ENCODE assay signal across 8 cellular contexts in the genomic region with DNA sequence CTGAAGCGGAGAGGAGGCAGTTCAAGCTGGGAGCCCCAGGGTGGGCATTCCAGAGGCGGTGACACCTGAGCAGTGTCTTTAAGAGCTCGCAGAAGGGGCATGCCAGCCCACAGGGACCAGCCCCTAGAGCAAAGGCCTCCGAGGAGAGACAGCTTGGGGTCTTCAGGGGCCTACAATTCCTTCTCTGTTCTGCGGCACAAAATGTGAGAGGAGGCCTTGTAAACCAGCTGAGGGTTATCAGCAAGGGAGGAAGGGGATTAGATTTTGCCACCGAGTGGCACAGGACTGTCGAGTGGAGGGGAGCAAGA. TPM values are rescaled to one million over a fixed set of nuclear protein-coding genes. Genes with fewer than 3 reads are reported as not detected.
DNase-seq lines count a peak whose midpoint lies in the region; ATAC-seq and TF ChIP-seq lines count a peak whose summit lies in the region.

No MANE protein-coding gene starts in this region.

- peaks cover 6% of the 10 kb centered on the region for H3K36me3 Mint-ChIP-seq in nephron (ENCODE audit: low read depth)

- peaks cover 7% of the 10 kb centered on the region for H3K27me3 Mint-ChIP-seq in nephron (ENCODE audit: low read depth)

- TF ChIP-seq CTCF in BE2C (IDR thresholded peaks at IDR 0.05; ENCODE audit: low read depth, low read length): no peak
- no peak for TF ChIP-seq CTCF in nephron (IDR thresholded peaks at IDR 0.05; ENCODE audit: unreplicated experiment in 3 of 3)

- in situ Hi-C loops in KBM-7 (cut with MboI; ENCODE audit: low pct_unique_long_range_greater_than_20kb, low sequenced_read_pairs): no loop called here

- peaks cover 31% of the 10 kb centered on the region for H3K4me1 Mint-ChIP-seq in nephron

- H3K36me3 ChIP-seq in BE2C (peaks cover 10% of the 10 kb centered on the region), MG63 (peaks cover 9% of the 10 kb centered on the region; the same call in 1 of the 2 replicates), ectodermal cell (ENCODE audit: control insufficient read depth, insufficient read depth, low read length) (no peaks in the 10 kb centered on the region)

- H3K27me3 ChIP-seq in BE2C (no peaks in the 10 kb centered on the region), MG63 (no peaks in the 10 kb centered on the region), ectodermal cell (ENCODE audit: control insufficient read depth, insufficient read depth, low read length, poor library complexity, severe bottlenecking) (peaks cover 7% of the 10 kb centered on the region)

- peak overlapping the region; percentile 77 to 95 (median 94) for H3K27ac Mint-ChIP-seq in nephron

- peaks cover 5% of the 10 kb centered on the region for H3K4me1 ChIP-seq in BE2C
- peaks cover 11% of the 10 kb centered on the region for H3K4me1 ChIP-seq in ectodermal cell (ENCODE audit: control insufficient read depth, insufficient read depth, low read length)

- no peak for ATAC-seq in GM21526 (IDR thresholded peaks at IDR 0.05; ENCODE audit: low FRiP score, unreplicated experiment)

- H3K9me3 Mint-ChIP-seq in nephron: no peaks in the 10 kb centered on the region

- H3K4me3 ChIP-seq in BE2C (ENCODE audit: low read depth, low read length) (peak overlapping the region; percentile 92), MG63 (peak overlapping the region; percentile 76), ectodermal cell (ENCODE audit: insufficient read depth, low read depth, low read length) (peak overlapping the region; percentile 66)

- WGBS in ectodermal cell, 2 experiments: 26% methylated on average over 7 of the region's 7 CpGs

- H3K27ac ChIP-seq in ectodermal cell (ENCODE audit: insufficient read depth, low read depth, low read length, poor library complexity, severe bottlenecking): no peak overlapping the region

- peak overlapping the region; percentile 87 to 94 (median 91) for H3K4me3 Mint-ChIP-seq in nephron

- H3K9me3 ChIP-seq in BE2C: no peaks in the 10 kb centered on the region
- H3K9me3 ChIP-seq in MG63: no peaks in the 10 kb centered on the region
- no peaks in the 10 kb centered on the region for H3K9me3 ChIP-seq in ectodermal cell (ENCODE audit: control insufficient read depth, low read length)

- no peak for DNase-seq in BE2C
- DNase-seq in MG63: no peak
- no peak for DNase-seq in KBM-7
- no peak for DNase-seq in amygdala (lab: John Stamatoyannopoulos, UW)
- no peak for DNase-seq in NK-92 treated with Interleukin-12 subunit alpha and Interleukin-12 subunit beta, amount 100 ng/mL, for 24 hours (lab: John Stamatoyannopoulos, UW)

RNA-seq across cellular contexts. Expression of gene SIGMAR1, which starts 0.5 kb away (rescaled TPM):
- 226 TPM for polyA plus RNA-seq in BE2C (2012; ENCODE audit: insufficient read depth, insufficient read length, low read depth)
- total RNA-seq in MG63 (2014; rRNA removed; shearing (Covaris generic); ENCODE audit: low replicate concordance): 106 and 115 TPM in 2 replicates
- polyA plus RNA-seq in ectodermal cell (2013, experiment 1 of 4): 82.4 TPM
- 84.1 TPM for polyA plus RNA-seq in ectodermal cell (2013, experiment 2 of 4)
- 90.7 TPM for polyA plus RNA-seq in ectodermal cell (2013, experiment 3 of 4)
- polyA plus RNA-seq in ectodermal cell (2013, experiment 4 of 4): 92.3 TPM

RNA-seq across cellular contexts. Expression of gene GALT, which starts 8.4 kb away (rescaled TPM):
- 58.3 TPM for polyA plus RNA-seq in BE2C (2012; ENCODE audit: insufficient read depth, insufficient read length, low read depth)
- 8.2 and 9.9 TPM in 2 replicates for total RNA-seq in MG63 (2014; rRNA removed; shearing (Covaris generic); ENCODE audit: low replicate concordance)
- 40.8 TPM for polyA plus RNA-seq in ectodermal cell (2013, experiment 1 of 4)
- 40.2 TPM for polyA plus RNA-seq in ectodermal cell (2013, experiment 2 of 4)
- 36.7 TPM for polyA plus RNA-seq in ectodermal cell (2013, experiment 3 of 4)
- 37.8 TPM for polyA plus RNA-seq in ectodermal cell (2013, experiment 4 of 4)

RNA-seq across cellular contexts. Expression of gene ARID3C, which starts 9.2 kb away (rescaled TPM):
- polyA plus RNA-seq in BE2C (2012; ENCODE audit: insufficient read depth, insufficient read length, low read depth): not detected
- total RNA-seq in MG63 (2014; rRNA removed; shearing (Covaris generic); ENCODE audit: low replicate concordance): 0.16 TPM in 1 of 2 replicates, not detected in the other
- 0.48 TPM for polyA plus RNA-seq in ectodermal cell (2013, experiment 1 of 4)
- 0.53 TPM for polyA plus RNA-seq in ectodermal cell (2013, experiment 2 of 4)
- 0.96 TPM for polyA plus RNA-seq in ectodermal cell (2013, experiment 3 of 4)
- polyA plus RNA-seq in ectodermal cell (2013, experiment 4 of 4): 0.53 TPM

RNA-seq across cellular contexts. Expression of gene IL11RA, which starts 13.9 kb away (rescaled TPM):
- polyA plus RNA-seq in BE2C (2012; ENCODE audit: insufficient read depth, insufficient read length, low read depth): 32.9 TPM
- 10.2 and 16.9 TPM in 2 replicates for total RNA-seq in MG63 (2014; rRNA removed; shearing (Covaris generic); ENCODE audit: low replicate concordance)
- polyA plus RNA-seq in ectodermal cell (2013, experiment 1 of 4): 15.4 TPM
- polyA plus RNA-seq in ectodermal cell (2013, experiment 2 of 4): 16.4 TPM
- 13.1 TPM for polyA plus RNA-seq in ectodermal cell (2013, experiment 3 of 4)
- polyA plus RNA-seq in ectodermal cell (2013, experiment 4 of 4): 17.0 TPM

RNA-seq across cellular contexts. Expression of gene DCTN3, which starts 17.8 kb away (rescaled TPM):
- polyA plus RNA-seq in BE2C (2012; ENCODE audit: insufficient read depth, insufficient read length, low read depth): 154 TPM
- total RNA-seq in MG63 (2014; rRNA removed; shearing (Covaris generic); ENCODE audit: low replicate concordance): 91.0 and 107 TPM in 2 replicates
- polyA plus RNA-seq in ectodermal cell (2013, experiment 1 of 4): 90.1 TPM
- polyA plus RNA-seq in ectodermal cell (2013, experiment 2 of 4): 83.7 TPM
- polyA plus RNA-seq in ectodermal cell (2013, experiment 3 of 4): 92.9 TPM
- 107 TPM for polyA plus RNA-seq in ectodermal cell (2013, experiment 4 of 4)
